Comparison of ENCODE assay signal across 14 cellular contexts in the genomic region with DNA sequence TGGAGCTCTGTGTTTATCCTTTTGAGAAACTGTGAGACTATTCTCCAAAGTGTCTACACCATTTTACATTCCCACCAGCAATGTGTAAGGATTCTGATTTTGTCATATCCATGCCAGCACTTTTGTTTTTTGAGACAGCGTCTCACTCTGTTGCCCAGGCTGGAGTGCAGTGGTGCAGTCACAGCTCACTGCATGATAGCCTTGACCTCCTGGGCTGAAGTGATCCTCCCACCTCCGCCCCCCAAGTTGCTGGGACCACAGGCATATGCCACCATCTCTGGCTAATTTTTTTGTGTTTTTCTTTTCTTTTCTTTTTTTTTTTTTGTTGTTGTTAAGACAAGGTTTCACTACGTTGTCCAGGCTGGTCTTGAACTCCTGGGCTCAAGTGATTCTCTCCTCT.
"Had no signal": no experiment of that assay in that cellular context is flagged by ENCODE, and none has a peak within 500 bp of the region (broad histone marks: within the 10 kb centered on the region; RNA-seq: fewer than 3 reads in every experiment).

No MANE protein-coding gene starts in this region.

- H3K27ac ChIP-seq: ascending aorta, esophagus squamous epithelium, pancreas, transverse colon had no signal

- H3K27me3 ChIP-seq: ascending aorta, esophagus squamous epithelium, pancreas, transverse colon had no signal

- H3K9me3 Mint-ChIP-seq: neural crest cell had no signal

- H3K36me3 ChIP-seq: ascending aorta, esophagus squamous epithelium, pancreas, transverse colon had no signal

- H3K4me3 Mint-ChIP-seq: neural crest cell, WTC11 had no signal

- H3K27ac Mint-ChIP-seq: WTC11 had no signal

- H3K9me3 ChIP-seq: ascending aorta, esophagus squamous epithelium, pancreas, SK-N-SH, transverse colon had no signal

- H3K9ac ChIP-seq: SK-N-SH had no signal

- H3K36me3 Mint-ChIP-seq: WTC11 had no signal

- H3K4me3 ChIP-seq: ascending aorta, esophagus squamous epithelium, pancreas, smooth muscle cell, transverse colon had no signal

- DNase-seq: activated CD4-positive, alpha-beta T cell treated with anti-CD3 and anti-CD28 coated beads, Interleukin-2, amount 50 U/mL, for 1 hour; activated effector memory CD4-positive, alpha-beta T cell treated with Interleukin-2 at 50 U/mL for 16 hours; activated T-cell treated with anti-CD3 and anti-CD28 coated beads for 4 hours; esophagus squamous epithelium; foreskin fibroblast; head of caudate nucleus; pancreas; retina; SK-N-SH; transverse colon had no signal

- ATAC-seq: pancreas, WTC11 had no signal
